Comparison of ENCODE assay signal across 15 cellular contexts in the genomic region with DNA sequence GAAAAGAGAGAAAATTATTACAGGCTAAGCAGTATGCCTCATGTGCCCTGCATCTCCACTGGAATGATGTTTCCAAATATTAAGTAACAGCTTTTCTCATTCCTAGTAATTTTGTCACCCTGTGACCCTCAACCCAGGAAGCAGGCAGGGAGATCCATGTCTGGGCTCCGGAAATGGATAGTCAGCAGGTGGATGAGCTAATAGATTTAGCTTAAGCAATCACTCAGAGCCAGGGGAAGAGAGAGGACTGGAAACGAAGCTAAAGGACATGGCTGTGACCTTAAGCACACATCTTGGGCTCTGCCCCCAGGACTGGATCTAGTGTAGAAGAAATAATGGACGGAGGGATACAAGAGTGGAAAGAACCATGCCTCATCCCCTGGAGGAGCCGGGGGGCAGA.
DNase-seq lines count a peak whose midpoint lies in the region; ATAC-seq and TF ChIP-seq lines count a peak whose summit lies in the region.
"Had no signal": no experiment of that assay in that cellular context is flagged by ENCODE, and none has a peak within 500 bp of the region (broad histone marks: within the 10 kb centered on the region; RNA-seq: fewer than 3 reads in every experiment).

No MANE protein-coding gene starts in this region.

- H3K4me3 ChIP-seq in SK-N-SH (ENCODE audit: low read depth in 2 of 2, low read length in 1 of 2) (no peak overlapping the region), fibroblast of villous mesenchyme (ENCODE audit: low read depth, low read length) (no peak overlapping the region), gastrocnemius medialis (no peak overlapping the region), prostate gland (no peak overlapping the region)
- H3K4me3 ChIP-seq: GM12878, PC-9 had no signal

- peaks cover 8 to 10% of the 10 kb centered on the region in 2 experiments; a peak in 3 of 4 replicates for H3K4me1 ChIP-seq in SK-N-SH (ENCODE audit: control insufficient read depth in 1 of 2, insufficient read depth in 2 of 2, low read depth in 1 of 2, low read length in 1 of 2)
- H3K4me1 ChIP-seq in gastrocnemius medialis: no peaks in the 10 kb centered on the region
- H3K4me1 ChIP-seq in prostate gland (replicated peaks): no peaks in the 10 kb centered on the region

- no peaks in the 10 kb centered on the region for H3K79me2 ChIP-seq in SK-N-SH (ENCODE audit: insufficient read depth)

- H3K27ac ChIP-seq in SK-N-SH (ENCODE audit: low read depth in 2 of 2, low read length in 1 of 2) (no peak overlapping the region; a peak in 1 of 4 replicates), gastrocnemius medialis (no peak overlapping the region), prostate gland (no peak overlapping the region)
- H3K27ac ChIP-seq: C4-2B, PC-9 had no signal

- POLR2A ChIA-PET in SK-N-SH (lab: Yijun Ruan, JAX): no interaction called here

- WGBS in SK-N-SH (ENCODE audit: low lambda C conversion rate): 59% methylated on average over 4 of the region's 4 CpGs
- 82% methylated on average over 4 of the region's 4 CpGs for WGBS in prostate gland

- 0 out of 2 replicates have a peak, but pooled peaks cover 8% of the 10 kb centered on the region for H3K9me3 ChIP-seq in SK-N-SH
- H3K9me3 ChIP-seq in gastrocnemius medialis: no peaks in the 10 kb centered on the region
- no peaks in the 10 kb centered on the region for H3K9me3 ChIP-seq in prostate gland

- peak overlapping the region; percentile 45; the same call in 1 of the 2 replicates for H3K4me2 ChIP-seq in SK-N-SH
- H3K4me2 ChIP-seq: PC-9 had no signal

- ATAC-seq in SK-N-SH treated with all-trans-retinoic acid at 6 μM for 48 hours: no peak; the same call in 2 of the 3 replicates
- ATAC-seq in sciatic nerve: peak; percentile 17
- ATAC-seq in gastrocnemius medialis: no peak
- no peak for ATAC-seq in HG03159 (IDR thresholded peaks at IDR 0.05; ENCODE audit: unreplicated experiment)
- ATAC-seq: GM12878 had no signal

- no peak for TF ChIP-seq EP300 in SK-N-SH (IDR thresholded peaks at IDR 0.05; ENCODE audit: borderline replicate concordance in 1 of 2, low read depth in 1 of 2, low read length in 1 of 2)

- no peaks in the 10 kb centered on the region for H3K9me2 ChIP-seq in SK-N-SH

- no peak overlapping the region for H2AFZ ChIP-seq in SK-N-SH (ENCODE audit: low read depth)
- H2AFZ ChIP-seq: PC-9 had no signal

- TF ChIP-seq POLR2A in gastrocnemius medialis (IDR thresholded peaks at IDR 0.05): no peak
- TF ChIP-seq POLR2A in prostate gland (IDR thresholded peaks at IDR 0.05): no peak

- intact Hi-C loops in sciatic nerve (cut with DNase I): no loop called here
- intact Hi-C loops in gastrocnemius medialis (cut with DNase I; ENCODE audit: low total_unique reads): no loop called here
- intact Hi-C loops in prostate gland (cut with DNase I): loop anchor here (10.0 kb wide), 1 partner anchor 91 kb away; no protein-coding TSS in a partner anchor

- peaks cover 9% of the 10 kb centered on the region for H3F3A ChIP-seq in SK-N-SH (replicated peaks; ENCODE audit: insufficient read depth)

- CTCF ChIA-PET in SK-N-SH (lab: Yijun Ruan, JAX): interaction anchor here (1.5 kb wide), 1 partner anchor 9 kb away, joined by 7 read pairs; no protein-coding TSS in a partner anchor

- H3K36me3 ChIP-seq in SK-N-SH (replicated peaks in 1 of 2; ENCODE audit: control insufficient read depth in 1 of 2, insufficient read depth in 2 of 2, low read length in 1 of 2): no peaks in the 10 kb centered on the region
- H3K36me3 ChIP-seq in gastrocnemius medialis: no peaks in the 10 kb centered on the region
- no peaks in the 10 kb centered on the region for H3K36me3 ChIP-seq in prostate gland

- H3K9ac ChIP-seq in SK-N-SH: no peak overlapping the region

- no peaks in the 10 kb centered on the region for H4K20me1 ChIP-seq in SK-N-SH (ENCODE audit: insufficient read depth)

- no peak for TF ChIP-seq CTCF in SK-N-SH (IDR thresholded peaks at IDR 0.05)
- TF ChIP-seq CTCF in fibroblast of villous mesenchyme (IDR thresholded peaks at IDR 0.05; ENCODE audit: insufficient read depth, low read depth, low read length): no peak
- TF ChIP-seq CTCF in gastrocnemius medialis (IDR thresholded peaks at IDR 0.05 in 4 of 5, conservative IDR thresholded peaks at IDR 0.05 in 1 of 5): no peak
- no peak for TF ChIP-seq CTCF in prostate gland (IDR thresholded peaks at IDR 0.05)

- no peak for DNase-seq in SK-N-SH
- peak; percentile 29 for DNase-seq in LHCN-M2 (ENCODE audit: low read depth)
- peak; percentile 22 for DNase-seq in fibroblast of villous mesenchyme (ENCODE audit: low read depth)
- DNase-seq in sciatic nerve (ENCODE audit: low spot score): no peak
- DNase-seq in gastrocnemius medialis: no peak
- no peak for DNase-seq in prostate gland (ENCODE audit: low spot score)
- DNase-seq: NCI-H1048, NCI-H146, NCI-H2227 treated with DMSO at 0.1 percent for 48 hours, NCI-H526, PC-9 had no signal

- H3K27me3 ChIP-seq in SK-N-SH (ENCODE audit: insufficient read depth) (no peaks in the 10 kb centered on the region), gastrocnemius medialis (no peaks in the 10 kb centered on the region), prostate gland (replicated peaks; ENCODE audit: insufficient read depth) (no peaks in the 10 kb centered on the region)

- in situ Hi-C loops in gastrocnemius medialis (cut with MboI; ENCODE audit: low sequenced_read_pairs in 4 of 4): loop anchor here in 1 of 4 donors (10.0 kb wide), 1 partner anchor 69 kb away; no protein-coding TSS in a partner anchor

- no peak for TF ChIP-seq RAD21 in SK-N-SH (IDR thresholded peaks at IDR 0.05; ENCODE audit: low read length)

TF ChIP-seq in SK-N-SH, 30 proteins besides CTCF, POLR2A, EP300 and RAD21 (continues in another document):
- TF ChIP-seq TEAD4 (IDR thresholded peaks at IDR 0.05; ENCODE audit: borderline replicate concordance, insufficient read depth): no peak
- TF ChIP-seq NRF1 (IDR thresholded peaks at IDR 0.05; ENCODE audit: low read depth, low read length): no peak
- TF ChIP-seq POLR2AphosphoS5 (IDR thresholded peaks at IDR 0.05; ENCODE audit: low read depth, low read length): no peak
- TF ChIP-seq, protein P1, sequence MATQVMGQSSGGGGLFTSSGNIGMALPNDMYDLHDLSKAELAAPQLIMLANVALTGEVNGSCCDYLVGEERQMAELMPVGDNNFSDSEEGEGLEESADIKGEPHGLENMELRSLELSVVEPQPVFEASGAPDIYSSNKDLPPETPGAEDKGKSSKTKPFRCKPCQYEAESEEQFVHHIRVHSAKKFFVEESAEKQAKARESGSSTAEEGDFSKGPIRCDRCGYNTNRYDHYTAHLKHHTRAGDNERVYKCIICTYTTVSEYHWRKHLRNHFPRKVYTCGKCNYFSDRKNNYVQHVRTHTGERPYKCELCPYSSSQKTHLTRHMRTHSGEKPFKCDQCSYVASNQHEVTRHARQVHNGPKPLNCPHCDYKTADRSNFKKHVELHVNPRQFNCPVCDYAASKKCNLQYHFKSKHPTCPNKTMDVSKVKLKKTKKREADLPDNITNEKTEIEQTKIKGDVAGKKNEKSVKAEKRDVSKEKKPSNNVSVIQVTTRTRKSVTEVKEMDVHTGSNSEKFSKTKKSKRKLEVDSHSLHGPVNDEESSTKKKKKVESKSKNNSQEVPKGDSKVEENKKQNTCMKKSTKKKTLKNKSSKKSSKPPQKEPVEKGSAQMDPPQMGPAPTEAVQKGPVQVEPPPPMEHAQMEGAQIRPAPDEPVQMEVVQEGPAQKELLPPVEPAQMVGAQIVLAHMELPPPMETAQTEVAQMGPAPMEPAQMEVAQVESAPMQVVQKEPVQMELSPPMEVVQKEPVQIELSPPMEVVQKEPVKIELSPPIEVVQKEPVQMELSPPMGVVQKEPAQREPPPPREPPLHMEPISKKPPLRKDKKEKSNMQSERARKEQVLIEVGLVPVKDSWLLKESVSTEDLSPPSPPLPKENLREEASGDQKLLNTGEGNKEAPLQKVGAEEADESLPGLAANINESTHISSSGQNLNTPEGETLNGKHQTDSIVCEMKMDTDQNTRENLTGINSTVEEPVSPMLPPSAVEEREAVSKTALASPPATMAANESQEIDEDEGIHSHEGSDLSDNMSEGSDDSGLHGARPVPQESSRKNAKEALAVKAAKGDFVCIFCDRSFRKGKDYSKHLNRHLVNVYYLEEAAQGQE (IDR thresholded peaks at IDR 0.05; ENCODE audit: low read depth, low read length): no peak
- no peak for TF ChIP-seq RFX5 (IDR thresholded peaks at IDR 0.05; ENCODE audit: low read length)

TF ChIP-seq in SK-N-SH treated with all-trans-retinoic acid at 6 μM for 48 hours, 23 proteins besides CTCF, POLR2A, EP300 and RAD21 (continues in another document):
- TF ChIP-seq, protein P2, sequence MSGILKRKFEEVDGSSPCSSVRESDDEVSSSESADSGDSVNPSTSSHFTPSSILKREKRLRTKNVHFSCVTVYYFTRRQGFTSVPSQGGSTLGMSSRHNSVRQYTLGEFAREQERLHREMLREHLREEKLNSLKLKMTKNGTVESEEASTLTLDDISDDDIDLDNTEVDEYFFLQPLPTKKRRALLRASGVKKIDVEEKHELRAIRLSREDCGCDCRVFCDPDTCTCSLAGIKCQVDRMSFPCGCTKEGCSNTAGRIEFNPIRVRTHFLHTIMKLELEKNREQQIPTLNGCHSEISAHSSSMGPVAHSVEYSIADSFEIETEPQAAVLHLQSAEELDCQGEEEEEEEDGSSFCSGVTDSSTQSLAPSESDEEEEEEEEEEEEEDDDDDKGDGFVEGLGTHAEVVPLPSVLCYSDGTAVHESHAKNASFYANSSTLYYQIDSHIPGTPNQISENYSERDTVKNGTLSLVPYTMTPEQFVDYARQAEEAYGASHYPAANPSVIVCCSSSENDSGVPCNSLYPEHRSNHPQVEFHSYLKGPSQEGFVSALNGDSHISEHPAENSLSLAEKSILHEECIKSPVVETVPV (CRISPR knock-in tag; IDR thresholded peaks at IDR 0.05): no peak
- TF ChIP-seq, protein P3, sequence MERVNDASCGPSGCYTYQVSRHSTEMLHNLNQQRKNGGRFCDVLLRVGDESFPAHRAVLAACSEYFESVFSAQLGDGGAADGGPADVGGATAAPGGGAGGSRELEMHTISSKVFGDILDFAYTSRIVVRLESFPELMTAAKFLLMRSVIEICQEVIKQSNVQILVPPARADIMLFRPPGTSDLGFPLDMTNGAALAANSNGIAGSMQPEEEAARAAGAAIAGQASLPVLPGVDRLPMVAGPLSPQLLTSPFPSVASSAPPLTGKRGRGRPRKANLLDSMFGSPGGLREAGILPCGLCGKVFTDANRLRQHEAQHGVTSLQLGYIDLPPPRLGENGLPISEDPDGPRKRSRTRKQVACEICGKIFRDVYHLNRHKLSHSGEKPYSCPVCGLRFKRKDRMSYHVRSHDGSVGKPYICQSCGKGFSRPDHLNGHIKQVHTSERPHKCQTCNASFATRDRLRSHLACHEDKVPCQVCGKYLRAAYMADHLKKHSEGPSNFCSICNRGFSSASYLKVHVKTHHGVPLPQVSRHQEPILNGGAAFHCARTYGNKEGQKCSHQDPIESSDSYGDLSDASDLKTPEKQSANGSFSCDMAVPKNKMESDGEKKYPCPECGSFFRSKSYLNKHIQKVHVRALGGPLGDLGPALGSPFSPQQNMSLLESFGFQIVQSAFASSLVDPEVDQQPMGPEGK (CRISPR knock-in tag; IDR thresholded peaks at IDR 0.05; ENCODE audit: borderline replicate concordance): no peak
- TF ChIP-seq BACH2 (CRISPR knock-in tag; IDR thresholded peaks at IDR 0.05; ENCODE audit: borderline replicate concordance) (no peak), ZC3H10 (CRISPR knock-in tag; IDR thresholded peaks at IDR 0.05) (no peak), ZNF70 (CRISPR knock-in tag; IDR thresholded peaks at IDR 0.05) (no peak), ARNTL (CRISPR knock-in tag; IDR thresholded peaks at IDR 0.05; ENCODE audit: borderline replicate concordance, low read depth) (no peak)

Comparison
In these comparisons a context has a peak if more than half of its experiments do, and no peak if none do; other contexts are left out.
1. DNase-seq: peak in LHCN-M2 (single experiment) and fibroblast of villous mesenchyme (single experiment); none in SK-N-SH (single experiment), sciatic nerve (single experiment), gastrocnemius medialis (0 of 2) and prostate gland (single experiment).